Comparison of ENCODE assay signal across 11 cellular contexts in genomic region chr11:96260067-96260511, GRCh38.
DNase-seq lines count a peak whose midpoint lies in the region; ATAC-seq and TF ChIP-seq lines count a peak whose summit lies in the region.
"Had no signal": no experiment of that assay in that cellular context is flagged by ENCODE, and none has a peak within 500 bp of the region (broad histone marks: within the 10 kb centered on the region; RNA-seq: fewer than 3 reads in every experiment).

No MANE protein-coding gene starts in this region.

- H3K27me3 ChIP-seq in PC-3 (ENCODE audit: low read length) (no peaks in the 10 kb centered on the region), left lung (no peaks in the 10 kb centered on the region)

- 0 out of 2 replicates have a peak, but pooled peaks cover 8% of the 10 kb centered on the region for H3K79me2 ChIP-seq in PC-3 (ENCODE audit: low read length)

- H3K36me3 ChIP-seq in PC-3 (ENCODE audit: low read depth, low read length): no peaks in the 10 kb centered on the region
- no peaks in the 10 kb centered on the region for H3K36me3 ChIP-seq in left lung

- H3K27ac Mint-ChIP-seq in activated CD4-positive, alpha-beta T cell treated with anti-CD3 and anti-CD28 coated beads for 36 hours: peak overlapping the region; percentile 89
- H3K27ac Mint-ChIP-seq in effector memory CD8-positive, alpha-beta T cell: peak overlapping the region; percentile 92 to 94
- H3K27ac Mint-ChIP-seq in stimulated activated naive B cell treated with anti-CD40 and anti-IgM and Interleukin-4, amounts not matched to agents 10 μg/mL and 1 μg/mL and 100 μg/mL, for 72 hours: peak overlapping the region; percentile 81

- POLR2A ChIA-PET in activated CD4-positive, alpha-beta T cell treated with anti-CD3 and anti-CD28 coated beads for 36 hours (lab: Charles Lee): no interaction called here
- POLR2A ChIA-PET in PC-3 (lab: Charles Lee; ENCODE audit: unreplicated experiment): no interaction called here

- H3K27ac ChIP-seq in PC-3 (ENCODE audit: low read length) (peak overlapping the region; percentile 81), left lung (peak overlapping the region in 1 of 2 donors; percentile 64)

- H3K4me2 ChIP-seq in PC-3 (ENCODE audit: low read length): peak overlapping the region; percentile 74

- H3K4me1 ChIP-seq in PC-3 (ENCODE audit: insufficient read depth, low read length) (peaks cover 60% of the 10 kb centered on the region), left lung (peaks cover 27 to 87% of the 10 kb centered on the region in 2 donors)

- peaks cover 15% of the 10 kb centered on the region for H3F3A ChIP-seq in PC-3 (ENCODE audit: low read length, unreplicated experiment)

- no peak overlapping the region for H3K4me3 Mint-ChIP-seq in activated CD4-positive, alpha-beta T cell treated with anti-CD3 and anti-CD28 coated beads for 36 hours
- peak overlapping the region in 1 of 2 donors; percentile 19 for H3K4me3 Mint-ChIP-seq in effector memory CD8-positive, alpha-beta T cell
- H3K4me3 Mint-ChIP-seq in stimulated activated naive B cell treated with anti-CD40 and anti-IgM and Interleukin-4, amounts not matched to agents 10 μg/mL and 1 μg/mL and 100 μg/mL, for 72 hours: no peak overlapping the region
- H3K4me3 Mint-ChIP-seq: neural crest cell had no signal

- CTCF ChIA-PET in activated CD4-positive, alpha-beta T cell treated with anti-CD3 and anti-CD28 coated beads for 36 hours (lab: Charles Lee): interaction anchor here (0.6 to 0.8 kb wide), 2 partner anchors 22 to 33 kb away, joined by 3 read pairs; no protein-coding TSS in a partner anchor
- CTCF ChIA-PET in PC-3 (lab: Charles Lee): no interaction called here

- H4K20me1 ChIP-seq in PC-3 (ENCODE audit: low read length): no peaks in the 10 kb centered on the region

- no TSS peak for BruUV-seq in PC-3 (replicated peaks; lab: Mats Ljungman, UMichigan)

- peaks cover 32% of the 10 kb centered on the region for H3K36me3 Mint-ChIP-seq in activated CD4-positive, alpha-beta T cell treated with anti-CD3 and anti-CD28 coated beads for 36 hours (ENCODE audit: low read depth)
- H3K36me3 Mint-ChIP-seq in effector memory CD8-positive, alpha-beta T cell (ENCODE audit: insufficient read depth): peaks cover 13% of the 10 kb centered on the region
- peaks cover 8 to 18% of the 10 kb centered on the region in 2 donors for H3K36me3 Mint-ChIP-seq in stimulated activated naive B cell treated with anti-CD40 and anti-IgM and Interleukin-4, amounts not matched to agents 10 μg/mL and 1 μg/mL and 100 μg/mL, for 72 hours
- H3K36me3 Mint-ChIP-seq: immature natural killer cell had no signal

- H2AFZ ChIP-seq in PC-3 (ENCODE audit: low read length): no peak overlapping the region

- no peaks in the 10 kb centered on the region for H3K9me3 Mint-ChIP-seq in activated CD4-positive, alpha-beta T cell treated with anti-CD3 and anti-CD28 coated beads for 36 hours (ENCODE audit: low read depth)
- no peaks in the 10 kb centered on the region for H3K9me3 Mint-ChIP-seq in effector memory CD8-positive, alpha-beta T cell
- H3K9me3 Mint-ChIP-seq in stimulated activated naive B cell treated with anti-CD40 and anti-IgM and Interleukin-4, amounts not matched to agents 10 μg/mL and 1 μg/mL and 100 μg/mL, for 72 hours: peaks cover 0 to 2% of the 10 kb centered on the region in 2 donors
- H3K9me3 Mint-ChIP-seq: immature natural killer cell, neural crest cell had no signal

- H3K4me3 ChIP-seq in PC-3 (ENCODE audit: low read length): peak overlapping the region; percentile 20; the same call in 1 of the 2 replicates
- H3K4me3 ChIP-seq in left lung: no peak overlapping the region

- DNase-seq in activated CD4-positive, alpha-beta T cell treated with anti-CD3 and anti-CD28 coated beads for 36 hours: no peak
- no peak for DNase-seq in activated CD4-positive, alpha-beta T cell treated with anti-CD3 and anti-CD28 coated beads for 48 hours
- DNase-seq in PC-3 (peak; percentile 32), NCI-H146 (lab: John Stamatoyannopoulos, UW) (no peak), left lung (no peak), epidermal melanocyte (ENCODE audit: insufficient read length, low spot score) (no peak)
- DNase-seq in effector memory CD8-positive, alpha-beta T cell: no peak
- no peak for DNase-seq in stimulated activated naive B cell treated with anti-CD40 and anti-IgM and Interleukin-4, amounts not matched to agents 10 μg/mL and 1 μg/mL and 100 μg/mL, for 72 hours
- DNase-seq: immature natural killer cell, NCI-H510A had no signal

- H3K9me3 ChIP-seq in PC-3 (ENCODE audit: low read length) (no peaks in the 10 kb centered on the region), left lung (no peaks in the 10 kb centered on the region)

- H3K4me1 Mint-ChIP-seq in activated CD4-positive, alpha-beta T cell treated with anti-CD3 and anti-CD28 coated beads for 36 hours: peaks cover 88% of the 10 kb centered on the region
- peaks cover 55 to 73% of the 10 kb centered on the region in 2 donors for H3K4me1 Mint-ChIP-seq in effector memory CD8-positive, alpha-beta T cell (ENCODE audit: low read depth in 2 of 2)
- H3K4me1 Mint-ChIP-seq in stimulated activated naive B cell treated with anti-CD40 and anti-IgM and Interleukin-4, amounts not matched to agents 10 μg/mL and 1 μg/mL and 100 μg/mL, for 72 hours: peaks cover 46 to 82% of the 10 kb centered on the region in 2 donors

- H3K27me3 Mint-ChIP-seq in activated CD4-positive, alpha-beta T cell treated with anti-CD3 and anti-CD28 coated beads for 36 hours: no peaks in the 10 kb centered on the region
- H3K27me3 Mint-ChIP-seq in effector memory CD8-positive, alpha-beta T cell: no peaks in the 10 kb centered on the region
- no peaks in the 10 kb centered on the region for H3K27me3 Mint-ChIP-seq in stimulated activated naive B cell treated with anti-CD40 and anti-IgM and Interleukin-4, amounts not matched to agents 10 μg/mL and 1 μg/mL and 100 μg/mL, for 72 hours

- no peak for TF ChIP-seq CTCF in PC-3 (conservative IDR thresholded peaks at IDR 0.05; ENCODE audit: low read depth, low read length)
- TF ChIP-seq CTCF in left lung (IDR thresholded peaks at IDR 0.05): no peak

- no peaks in the 10 kb centered on the region for H3K9me2 ChIP-seq in PC-3 (replicated peaks; ENCODE audit: low read length)

- intact Hi-C loops in activated CD4-positive, alpha-beta T cell treated with anti-CD3 and anti-CD28 coated beads for 36 hours (cut with DNase I, micrococcal nuclease): no loop called here
- intact Hi-C loops in PC-3 (cut with micrococcal nuclease) (loop anchor here (5.0 kb wide), 2 partner anchors 48 to 52 kb away; no protein-coding TSS in a partner anchor), left lung (cut with DNase I) (no loop called here)

- peak overlapping the region; percentile 27 for H3K9ac ChIP-seq in PC-3 (ENCODE audit: low read length)

- ATAC-seq in activated CD4-positive, alpha-beta T cell treated with anti-CD3 and anti-CD28 coated beads for 36 hours: no peak
- ATAC-seq in PC-3 (peak; percentile 11), left lung (no peak)
- ATAC-seq in effector memory CD8-positive, alpha-beta T cell (replicated peaks): no peak
- no peak for ATAC-seq in stimulated activated naive B cell treated with anti-CD40 and anti-IgM and Interleukin-4, amounts not matched to agents 10 μg/mL and 1 μg/mL and 100 μg/mL, for 72 hours (replicated peaks)
